ENCODE assay signal across 9 cellular contexts in genomic region chr20:48825551-48825885, GRCh38. TPM values are rescaled to one million over a fixed set of nuclear protein-coding genes. Genes with fewer than 3 reads are reported as not detected.
DNase-seq lines count a peak whose midpoint lies in the region; ATAC-seq and TF ChIP-seq lines count a peak whose summit lies in the region.
"Had no signal": no experiment of that assay in that cellular context is flagged by ENCODE, and none has a peak within 500 bp of the region (broad histone marks: within the 10 kb centered on the region; RNA-seq: fewer than 3 reads in every experiment).

No MANE protein-coding gene starts in this region.

- no peaks in the 10 kb centered on the region for H3K9me2 ChIP-seq in SK-N-SH

- DNase-seq in SK-N-SH = no peak
- DNase-seq in T-cell = no peak
- no peak for DNase-seq in fibroblast of villous mesenchyme (ENCODE audit: low read depth)
- DNase-seq in KG1 (lab: John Stamatoyannopoulos, UW) = no peak
- DNase-seq: NCI-H2081 treated with DMSO at 0.1 percent for 48 hours had no signal

- H3K4me1 ChIP-seq in SK-N-SH (ENCODE audit: control insufficient read depth in 1 of 2, insufficient read depth in 2 of 2, low read depth in 1 of 2, low read length in 1 of 2) = peaks cover 5 to 29% of the 10 kb centered on the region in 2 experiments; a peak in 3 of 4 replicates

- no peak overlapping the region for H3K27ac ChIP-seq in SK-N-SH (ENCODE audit: low read depth in 2 of 2, low read length in 1 of 2)
- H3K27ac ChIP-seq in skin epidermis = peak overlapping the region in 19 of 21 experiments; percentile 5 to 94 (median 85)

- TF ChIP-seq RAD21 in SK-N-SH (IDR thresholded peaks at IDR 0.05; ENCODE audit: low read length) = no peak

- H3K9me3 Mint-ChIP-seq in T-cell = no peaks in the 10 kb centered on the region

- POLR2A ChIA-PET in SK-N-SH (lab: Yijun Ruan, JAX) (no interaction called here), T-cell (lab: Charles Lee) (no interaction called here)

- no peaks in the 10 kb centered on the region for H3K27me3 Mint-ChIP-seq in T-cell

- peaks cover 6 to 69% (median 56%) of the 10 kb centered on the region in 3 donors for H3K4me1 Mint-ChIP-seq in T-cell

- no peaks in the 10 kb centered on the region for H3K36me3 Mint-ChIP-seq in T-cell

- no peak overlapping the region for H3K4me3 ChIP-seq in SK-N-SH (ENCODE audit: low read depth in 2 of 2, low read length in 1 of 2)
- H3K4me3 ChIP-seq in fibroblast of villous mesenchyme (ENCODE audit: low read depth, low read length) = peak overlapping the region; percentile 74
- peak overlapping the region; percentile 44 to 68 (median 63) for H3K4me3 ChIP-seq in skin epidermis

- H3K9me3 ChIP-seq in SK-N-SH = no peaks in the 10 kb centered on the region

- H2AFZ ChIP-seq in SK-N-SH (ENCODE audit: low read depth) = no peak overlapping the region

- H3F3A ChIP-seq in SK-N-SH (replicated peaks; ENCODE audit: insufficient read depth) = peaks cover 20% of the 10 kb centered on the region

- H3K27ac Mint-ChIP-seq in T-cell = peak overlapping the region in 1 of 2 donors; percentile 98

- no peaks in the 10 kb centered on the region for H3K36me3 ChIP-seq in SK-N-SH (replicated peaks in 1 of 2; ENCODE audit: control insufficient read depth in 1 of 2, insufficient read depth in 2 of 2, low read length in 1 of 2)

- no peak for TF ChIP-seq CTCF in SK-N-SH (IDR thresholded peaks at IDR 0.05)
- TF ChIP-seq CTCF in fibroblast of villous mesenchyme (IDR thresholded peaks at IDR 0.05; ENCODE audit: insufficient read depth, low read depth, low read length) = no peak

- peak overlapping the region; percentile 94 to 96 (median 95) for H3K4me3 Mint-ChIP-seq in T-cell

- H3K9ac ChIP-seq in SK-N-SH = no peak overlapping the region

- ATAC-seq in SK-N-SH treated with all-trans-retinoic acid at 6 μM for 48 hours = no peak
- no peak for ATAC-seq in T-cell (replicated peaks in 1 of 4)
- ATAC-seq in GM18511 (IDR thresholded peaks at IDR 0.05; ENCODE audit: unreplicated experiment) = no peak
- no peak for ATAC-seq in HG03442 (IDR thresholded peaks at IDR 0.05; ENCODE audit: unreplicated experiment)

- no peak for TF ChIP-seq EP300 in SK-N-SH (IDR thresholded peaks at IDR 0.05; ENCODE audit: borderline replicate concordance in 1 of 2, low read depth in 1 of 2, low read length in 1 of 2)

- no peaks in the 10 kb centered on the region for H3K27me3 ChIP-seq in SK-N-SH (ENCODE audit: insufficient read depth)

- peak overlapping the region; percentile 87; the same call in 1 of the 2 replicates for H3K4me2 ChIP-seq in SK-N-SH

- CTCF ChIA-PET in SK-N-SH (lab: Yijun Ruan, JAX) (interaction anchor here (4.3 kb wide), 1 partner anchor 168 kb away, joined by 50 read pairs; no protein-coding TSS in a partner anchor), T-cell (lab: Charles Lee) (interaction anchor here in 1 of 2 donors (1.2 kb wide), 1 partner anchor 118 kb away, joined by 3 read pairs; no protein-coding TSS in a partner anchor)

- 80% methylated on average over 4 of the region's 4 CpGs for WGBS in SK-N-SH (ENCODE audit: low lambda C conversion rate)

- peaks cover 13% of the 10 kb centered on the region; the same call in 1 of the 2 replicates for H3K79me2 ChIP-seq in SK-N-SH (ENCODE audit: insufficient read depth)

- H4K20me1 ChIP-seq in SK-N-SH (ENCODE audit: insufficient read depth) = no peaks in the 10 kb centered on the region

TF ChIP-seq in SK-N-SH, 30 proteins besides CTCF, POLR2A, EP300 and RAD21 (continues in another document):
- TF ChIP-seq EZH2phosphoT487 (IDR thresholded peaks at IDR 0.05; ENCODE audit: borderline replicate concordance, low read depth) (no peak), MEF2A (IDR thresholded peaks at IDR 0.05; ENCODE audit: borderline replicate concordance, low read depth) (no peak), MAX (IDR thresholded peaks at IDR 0.05; ENCODE audit: low read depth) (no peak), POLR2AphosphoS5 (IDR thresholded peaks at IDR 0.05; ENCODE audit: low read depth, low read length) (no peak), TCF12 (IDR thresholded peaks at IDR 0.05) (no peak), FOXM1 (IDR thresholded peaks at IDR 0.05; ENCODE audit: low read depth) (no peak), USF2 (IDR thresholded peaks at IDR 0.05; ENCODE audit: borderline replicate concordance, low read depth, low read length) (no peak), PBX3 (IDR thresholded peaks at IDR 0.05) (no peak), FOXJ3 (CRISPR knock-in tag; IDR thresholded peaks at IDR 0.05) (no peak), USF1 (IDR thresholded peaks at IDR 0.05; ENCODE audit: borderline replicate concordance, low read depth) (no peak)

TF ChIP-seq in SK-N-SH treated with all-trans-retinoic acid at 6 μM for 48 hours, 23 proteins besides CTCF, POLR2A, EP300 and RAD21:
- TF ChIP-seq ZFP3 (CRISPR knock-in tag; IDR thresholded peaks at IDR 0.05) = no peak
- no peak for TF ChIP-seq PATZ1 (CRISPR knock-in tag; IDR thresholded peaks at IDR 0.05; ENCODE audit: borderline replicate concordance)
- TF ChIP-seq CSDC2 (CRISPR knock-in tag; IDR thresholded peaks at IDR 0.05) = no peak
- TF ChIP-seq PPARA (CRISPR knock-in tag; IDR thresholded peaks at IDR 0.05; ENCODE audit: borderline replicate concordance) = no peak

RNA-seq across cellular contexts. Expression of gene PREX1, which starts 2.3 kb away (rescaled TPM):
- 4.2 and 5.3 TPM in 2 replicates for polyA plus RNA-seq in SK-N-SH (2012; rRNA removed)
- 2.0 and 3.4 TPM in 2 replicates for polyA plus RNA-seq in SK-N-SH (2012; cell fraction: cytosol; rRNA removed)
- 6.3 and 6.9 TPM in 2 replicates for polyA plus RNA-seq in SK-N-SH (2012; cell fraction: nucleus; rRNA removed)
- total RNA-seq in T-cell (100 to 1,000 TPM in 4 of 5 donors, 10 to 100 TPM in 1; 99.2 to 181 (median 137) TPM), fibroblast of villous mesenchyme (23.8 and 57.4 TPM in 2 replicates)

Comparison
In these comparisons a context has a peak if more than half of its experiments do, and no peak if none do; other contexts are left out.
1. H3K27ac ChIP-seq: peak in skin epidermis (19 of 21); none in SK-N-SH (0 of 2).
2. H3K4me3 ChIP-seq: peak in fibroblast of villous mesenchyme (single experiment) and skin epidermis (7 of 7); none in SK-N-SH (0 of 2).